Comparison of ENCODE assay signal across 8 cellular contexts in the genomic region with DNA sequence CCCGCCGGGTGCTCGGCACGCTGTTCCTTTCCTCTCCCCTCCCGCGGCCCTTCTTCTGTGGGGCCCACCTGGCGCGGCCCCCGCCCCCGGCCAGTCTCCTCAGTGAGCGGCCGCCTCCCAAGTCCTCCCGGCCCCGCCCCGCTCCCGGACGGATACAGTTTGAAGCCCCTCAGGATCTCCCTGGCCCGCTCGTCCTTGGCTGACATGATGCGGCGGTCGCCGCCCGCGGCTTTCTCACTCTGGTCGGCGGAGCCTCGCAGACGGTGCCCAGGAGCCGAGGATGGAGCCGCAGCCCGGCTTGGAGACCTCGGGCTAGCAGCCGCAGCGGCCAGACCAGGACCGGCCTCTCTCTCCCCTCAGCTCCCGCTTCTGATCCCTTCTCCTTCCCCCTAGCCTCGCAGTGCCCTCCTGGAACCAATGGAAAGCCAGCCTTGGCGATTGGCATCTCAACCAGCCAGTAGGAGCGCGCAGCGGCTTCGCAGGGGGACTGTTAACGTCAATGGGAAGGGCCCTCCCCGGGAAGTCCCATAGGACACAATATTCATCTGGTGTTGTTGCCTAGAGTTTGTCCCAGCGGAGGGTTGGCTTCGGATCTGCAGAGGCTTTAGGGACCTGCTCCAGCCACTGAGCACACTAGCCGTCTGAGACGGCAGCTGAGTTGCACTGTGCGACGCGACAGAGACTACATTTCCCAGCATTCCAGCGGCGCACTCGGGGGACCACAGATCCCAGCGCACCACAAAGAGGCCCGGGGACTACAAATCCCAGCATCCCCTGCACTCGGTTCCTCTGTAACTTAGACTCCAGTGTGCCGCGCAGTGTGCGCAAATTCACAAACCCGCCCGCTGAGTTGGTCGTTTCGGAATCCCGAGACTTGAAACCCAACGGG. TPM values are rescaled to one million over a fixed set of nuclear protein-coding genes. Genes with fewer than 3 reads are reported as not detected.
DNase-seq lines count a peak whose midpoint lies in the region; ATAC-seq and TF ChIP-seq lines count a peak whose summit lies in the region.

A gene (minus strand): TSS at position 374 of the 889 bp plus-strand sequence. CDS start 168 bp downstream, at position 206.

- H3K9me3 Mint-ChIP-seq in osteocyte (ENCODE audit: unreplicated experiment): no peaks in the 10 kb centered on the region

- intact Hi-C loops in head of caudate nucleus (cut with DNase I): loop anchor here (10.0 kb wide), 1 partner anchor 166 kb away; no protein-coding TSS in a partner anchor

- H3K4me1 ChIP-seq in thymus (ENCODE audit: control insufficient read depth, insufficient read depth, low read length): peaks cover 14% of the 10 kb centered on the region

- H3K4me3 ChIP-seq in GM12864 (ENCODE audit: low read depth, low read length) (peak within 1 kb of the TSS; percentile 88), thymus (ENCODE audit: low read length) (peak within 1 kb of the TSS; percentile 54)

- peak; percentile 97 for DNase-seq in GM12864 (ENCODE audit: low read depth)
- peak; percentile 91 to 99 (median 99) for DNase-seq in NCI-H1417 (lab: John Stamatoyannopoulos, UW)
- peak; percentile 89 to 97 for DNase-seq in SW 1271 (lab: John Stamatoyannopoulos, UW)
- peak; percentile 87 for DNase-seq in activated naive CD8-positive, alpha-beta T cell treated with anti-CD3 and anti-CD28 coated beads, Interleukin-2, amount 50 U/mL, for 16 hours (ENCODE audit: low read depth, low spot score)
- peak; percentile 95 to 100 (median 99) for DNase-seq in head of caudate nucleus
- peak; percentile 99 for DNase-seq in osteocyte (ENCODE audit: extremely low spot score, unreplicated experiment)

- peaks cover 43% of the 10 kb centered on the region for H3K4me1 Mint-ChIP-seq in osteocyte (ENCODE audit: unreplicated experiment)

- peak within 1 kb of the TSS; percentile 57 for H3K27ac ChIP-seq in thymus (ENCODE audit: low read depth)

- H3K9me3 ChIP-seq in thymus (ENCODE audit: control insufficient read depth): no peaks in the 10 kb centered on the region

- H3K27me3 Mint-ChIP-seq in osteocyte (ENCODE audit: unreplicated experiment): no peaks in the 10 kb centered on the region

- peak; percentile 91 for ATAC-seq in HG02759 (IDR thresholded peaks at IDR 0.05; ENCODE audit: unreplicated experiment)

- peaks cover 4% of the 10 kb centered on the region for H3K36me3 Mint-ChIP-seq in osteocyte (ENCODE audit: unreplicated experiment)

- peak within 1 kb of the TSS; percentile 99 for H3K4me3 Mint-ChIP-seq in osteocyte (ENCODE audit: unreplicated experiment)

- peak within 1 kb of the TSS; percentile 92 for H3K27ac Mint-ChIP-seq in osteocyte (ENCODE audit: unreplicated experiment)

- TF ChIP-seq CTCF in GM12864 (IDR thresholded peaks at IDR 0.05; ENCODE audit: low read depth, low read length, missing control alignments) (no peak), osteocyte (IDR thresholded peaks at IDR 0.05) (no peak)

- H3K36me3 ChIP-seq in thymus (ENCODE audit: control insufficient read depth, insufficient read depth): no peaks in the 10 kb centered on the region

- H3K27me3 ChIP-seq in thymus (ENCODE audit: control insufficient read depth, insufficient read depth): no peaks in the 10 kb centered on the region

- WGBS in thymus: under 1% methylated on average over 67 of the region's 67 CpGs

RNA-seq across cellular contexts. Expression of the gene that starts here (rescaled TPM):
- total RNA-seq in osteocyte: 16.9 and 17.6 TPM in 2 replicates
- 44.2 TPM for polyA plus RNA-seq in thymus

Comparison
In these comparisons a context has a peak if more than half of its experiments do, and no peak if none do; other contexts are left out.
1. Peak in every context shown above with its lines: DNase-seq, ATAC-seq, H3K4me3 ChIP-seq and H3K27ac ChIP-seq.